ENCODE assay signal across 20 cellular contexts in the genomic region with DNA sequence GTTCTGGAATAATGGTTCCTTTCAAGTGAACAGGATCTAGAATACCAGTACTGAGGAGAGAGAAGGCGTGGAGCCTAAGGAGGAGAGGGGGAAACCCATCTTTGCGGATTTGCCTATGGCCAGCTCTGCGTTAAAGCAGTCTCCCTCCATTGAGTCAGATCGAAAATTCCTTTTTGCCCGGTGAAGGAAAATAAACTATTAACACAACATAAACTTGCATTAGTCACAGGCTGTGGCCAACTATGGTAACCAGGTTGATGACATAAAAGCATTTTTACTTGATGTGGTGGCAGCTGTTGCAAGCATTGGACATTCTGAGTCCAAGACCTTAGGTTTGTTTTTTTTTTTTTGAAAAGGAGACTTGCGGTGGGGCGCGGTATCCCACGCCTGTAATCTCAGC. TPM values are rescaled to one million over a fixed set of nuclear protein-coding genes. Genes with fewer than 3 reads are reported as not detected.
DNase-seq lines count a peak whose midpoint lies in the region; ATAC-seq, FAIRE-seq and TF ChIP-seq lines count a peak whose summit lies in the region.
"Had no signal": no experiment of that assay in that cellular context is flagged by ENCODE, and none has a peak within 500 bp of the region (broad histone marks: within the 10 kb centered on the region; RNA-seq: fewer than 3 reads in every experiment).

No MANE protein-coding gene starts in this region.

- H3K4me3 Mint-ChIP-seq in stimulated activated naive CD8-positive, alpha-beta T cell treated with anti-CD3 and anti-CD28 coated beads, Interleukin-15, amount 100 ng/mL, for 72 hours: no peak overlapping the region
- H3K4me3 Mint-ChIP-seq: activated T-helper 1 cell treated with anti-CD3 and anti-CD28 coated beads, Interleukin-12 subunit alpha, Interleukin-12 subunit beta, Interleukin-2, Interleukin-4 antibody, amounts not matched to agents 30 ng/mL and 10 ng/mL and 1 ng/mL, durations not matched to agents 14 hours and 24 hours and 36 hours; central memory CD8-positive, alpha-beta T cell; natural killer cell treated with Interleukin-12 subunit alpha and Interleukin-12 subunit beta and Interleukin-15 and Interleukin-18, amount 100 ng/mL, for 72 hours had no signal

- H3K4me3 ChIP-seq in SJCRH30 (no peak overlapping the region), fibroblast of mammary gland (ENCODE audit: control insufficient read depth, low read depth, low read length) (no peak overlapping the region), small intestine (ENCODE audit: low read depth in 1 of 2, low read length in 2 of 2) (no peak overlapping the region)
- H3K4me3 ChIP-seq: BLaER1, skin epidermis, upper lobe of left lung had no signal

- H3K27ac ChIP-seq in SJCRH30 (peak overlapping the region; percentile 30; the same call in 1 of the 2 replicates), small intestine (ENCODE audit: low read depth in 1 of 2, low read length in 1 of 2) (no peak overlapping the region)
- H3K27ac ChIP-seq: BLaER1, skin epidermis, upper lobe of left lung had no signal

- DNase-seq in stimulated activated naive CD8-positive, alpha-beta T cell treated with anti-CD3 and anti-CD28 coated beads, Interleukin-15, amount 100 ng/mL, for 72 hours: no peak
- no peak for DNase-seq in stimulated activated naive CD8-positive, alpha-beta T cell treated with anti-CD3 and anti-CD28 coated beads, Interleukin-15, Interleukin-2, amounts not matched to agents 100 U/mL and 50 U/mL, for 24 hours
- DNase-seq in SJCRH30 (peak; percentile 47 to 69), fibroblast of mammary gland (ENCODE audit: low read depth) (peak; percentile 92), NCI-H1048 (lab: John Stamatoyannopoulos, UW) (no peak), middle frontal gyrus (ENCODE audit: extremely low spot score, low spot score) (no peak), small intestine (no peak)
- DNase-seq: activated CD4-positive, alpha-beta T cell treated with anti-CD3 and anti-CD28 coated beads for 1 hour; foreskin melanocyte; GDM1; left cardiac atrium; NCI-H1417 treated with DMSO at 0.1 percent for 48 hours; NCI-H526 treated with DMSO at 0.1 percent for 48 hours had no signal

- H3K36me3 ChIP-seq in SJCRH30: no peaks in the 10 kb centered on the region
- H3K36me3 ChIP-seq in small intestine (ENCODE audit: control insufficient read depth in 2 of 2, insufficient read depth in 2 of 2, low read length in 2 of 2): peaks cover 0 to 14% of the 10 kb centered on the region in 2 donors

- H3K27ac Mint-ChIP-seq in stimulated activated naive CD8-positive, alpha-beta T cell treated with anti-CD3 and anti-CD28 coated beads, Interleukin-15, amount 100 ng/mL, for 72 hours: no peak overlapping the region
- H3K27ac Mint-ChIP-seq: activated T-helper 1 cell treated with anti-CD3 and anti-CD28 coated beads, Interleukin-12 subunit alpha, Interleukin-12 subunit beta, Interleukin-2, Interleukin-4 antibody, amounts not matched to agents 30 ng/mL and 10 ng/mL and 1 ng/mL, durations not matched to agents 14 hours and 24 hours and 36 hours; natural killer cell treated with Interleukin-12 subunit alpha and Interleukin-12 subunit beta and Interleukin-15 and Interleukin-18, amount 100 ng/mL, for 72 hours had no signal

- peak; percentile 54 for ATAC-seq in stimulated activated naive CD8-positive, alpha-beta T cell treated with anti-CD3 and anti-CD28 coated beads, Interleukin-15, amount 100 ng/mL, for 72 hours
- no peak for ATAC-seq in stimulated activated naive CD8-positive, alpha-beta T cell treated with anti-CD3 and anti-CD28 coated beads, Interleukin-15, Interleukin-2, amounts not matched to agents 100 U/mL and 50 U/mL, for 24 hours
- ATAC-seq in HG03175 (IDR thresholded peaks at IDR 0.05; ENCODE audit: unreplicated experiment): no peak
- ATAC-seq: left cardiac atrium; natural killer cell treated with Interleukin-12 subunit alpha and Interleukin-12 subunit beta and Interleukin-15 and Interleukin-18, amount 100 ng/mL, for 72 hours had no signal

- 94 to 97% (median 94%) methylated on average over 9 of the region's 9 CpGs for WGBS in small intestine, 3 donors

- no peak for TF ChIP-seq CTCF in fibroblast of mammary gland (conservative IDR thresholded peaks at IDR 0.05; ENCODE audit: control insufficient read depth, insufficient read depth, low read depth, low read length)

- H3K4me1 ChIP-seq in SJCRH30 (peaks cover 7% of the 10 kb centered on the region; the same call in 1 of the 2 replicates), small intestine (ENCODE audit: control insufficient read depth in 2 of 2, insufficient read depth in 1 of 2, low read depth in 1 of 2, low read length in 1 of 2) (no peaks in the 10 kb centered on the region)

- no peaks in the 10 kb centered on the region for H3K4me1 Mint-ChIP-seq in stimulated activated naive CD8-positive, alpha-beta T cell treated with anti-CD3 and anti-CD28 coated beads, Interleukin-15, amount 100 ng/mL, for 72 hours
- H3K4me1 Mint-ChIP-seq: central memory CD8-positive, alpha-beta T cell had no signal

- H3K27me3 ChIP-seq in SJCRH30 (no peaks in the 10 kb centered on the region), small intestine (ENCODE audit: control insufficient read depth in 2 of 2, insufficient read depth in 2 of 2, low read length in 2 of 2) (no peaks in the 10 kb centered on the region)
- H3K27me3 ChIP-seq: BLaER1, upper lobe of left lung had no signal

- H3K27me3 Mint-ChIP-seq in stimulated activated naive CD8-positive, alpha-beta T cell treated with anti-CD3 and anti-CD28 coated beads, Interleukin-15, amount 100 ng/mL, for 72 hours: no peaks in the 10 kb centered on the region
- H3K27me3 Mint-ChIP-seq: central memory CD8-positive, alpha-beta T cell; natural killer cell treated with Interleukin-12 subunit alpha and Interleukin-12 subunit beta and Interleukin-15 and Interleukin-18, amount 100 ng/mL, for 72 hours had no signal

- H3K9me3 Mint-ChIP-seq in stimulated activated naive CD8-positive, alpha-beta T cell treated with anti-CD3 and anti-CD28 coated beads, Interleukin-15, amount 100 ng/mL, for 72 hours: no peaks in the 10 kb centered on the region
- H3K9me3 Mint-ChIP-seq: activated T-helper 1 cell treated with anti-CD3 and anti-CD28 coated beads, Interleukin-12 subunit alpha, Interleukin-12 subunit beta, Interleukin-2, Interleukin-4 antibody, amounts not matched to agents 30 ng/mL and 10 ng/mL and 1 ng/mL, durations not matched to agents 14 hours and 24 hours and 36 hours; central memory CD8-positive, alpha-beta T cell; natural killer cell treated with Interleukin-12 subunit alpha and Interleukin-12 subunit beta and Interleukin-15 and Interleukin-18, amount 100 ng/mL, for 72 hours had no signal

- H3K9me3 ChIP-seq in SJCRH30 (replicated peaks) (no peaks in the 10 kb centered on the region), small intestine (ENCODE audit: control insufficient read depth, low read depth) (no peaks in the 10 kb centered on the region)
- H3K9me3 ChIP-seq: BLaER1, upper lobe of left lung had no signal

- no peak for FAIRE-seq in small intestine (lab: Jason Lieb, UNC)

RNA-seq across cellular contexts. Expression of gene LDAF1, which starts 8.9 kb away (rescaled TPM):
- total RNA-seq in SJCRH30 (2014; rRNA removed; shearing (Covaris generic)): 5.5 and 6.8 TPM in 2 replicates
- polyA plus RNA-seq in small intestine: 10 to 100 TPM in 1 of 3 donors, 1 to 10 TPM in 2; 5.7 to 17.5 (median 9.2) TPM

RNA-seq across cellular contexts. Expression of gene DNAH3, which starts 16.7 kb away (rescaled TPM):
- 0.05 TPM in 1 of 2 replicates, not detected in the other for total RNA-seq in SJCRH30 (2014; rRNA removed; shearing (Covaris generic))
- under 1 TPM in 2 of 3 donors, not detected in 1; 0.52 to 0.67 TPM for polyA plus RNA-seq in small intestine
- total RNA-seq: activated T-helper 1 cell treated with anti-CD3 and anti-CD28 coated beads, Interleukin-12 subunit alpha, Interleukin-12 subunit beta, Interleukin-2, Interleukin-4 antibody, amounts not matched to agents 30 ng/mL and 10 ng/mL and 1 ng/mL, durations not matched to agents 14 hours and 24 hours and 36 hours had no signal

RNA-seq across cellular contexts. Expression of gene ZP2, which starts 44.0 kb away (rescaled TPM):
- total RNA-seq in SJCRH30 (2014; rRNA removed; shearing (Covaris generic)): not detected in 2 replicates
- 1 to 10 TPM in 1 of 3 donors, under 1 TPM in 2; 0.01 to 1.1 (median 0.54) TPM for polyA plus RNA-seq in small intestine
- total RNA-seq: activated T-helper 1 cell treated with anti-CD3 and anti-CD28 coated beads, Interleukin-12 subunit alpha, Interleukin-12 subunit beta, Interleukin-2, Interleukin-4 antibody, amounts not matched to agents 30 ng/mL and 10 ng/mL and 1 ng/mL, durations not matched to agents 14 hours and 24 hours and 36 hours; left cardiac atrium; natural killer cell treated with Interleukin-12 subunit alpha and Interleukin-12 subunit beta and Interleukin-15 and Interleukin-18, amount 100 ng/mL, for 72 hours; upper lobe of left lung had no signal

Comparison
In these comparisons a context has a peak if more than half of its experiments do, and no peak if none do; other contexts are left out.
1. DNase-seq: peak in SJCRH30 (2 of 2) and fibroblast of mammary gland (single experiment); none in stimulated activated naive CD8-positive, alpha-beta T cell treated with anti-CD3 and anti-CD28 coated beads, Interleukin-15, amount 100 ng/mL, for 72 hours (0 of 2), stimulated activated naive CD8-positive, alpha-beta T cell treated with anti-CD3 and anti-CD28 coated beads, Interleukin-15, Interleukin-2, amounts not matched to agents 100 U/mL and 50 U/mL, for 24 hours (single experiment), NCI-H1048 (single experiment), middle frontal gyrus (single experiment) and small intestine (single experiment).